8 cellular contexts compared by ENCODE assay signal in genomic region chr15:50765202-50765967, GRCh38. TPM values are rescaled to one million over a fixed set of nuclear protein-coding genes. Genes with fewer than 3 reads are reported as not detected.
DNase-seq lines count a peak whose midpoint lies in the region; ATAC-seq, FAIRE-seq and TF ChIP-seq lines count a peak whose summit lies in the region.

SPPL2A (minus strand) TSS chr15:50765706; CDS start chr15:50765533, 173 bp downstream.

- peak within 1 kb of the TSS; percentile 84 to 99 for H3K27ac ChIP-seq in coronary artery

- H3K4me3 ChIP-seq in BJ (ENCODE audit: low read depth, low read length) (peak within 1 kb of the TSS; percentile 53), coronary artery (peak within 1 kb of the TSS; percentile 98)

- no peaks in the 10 kb centered on the region for H3K27me3 ChIP-seq in BJ (ENCODE audit: control insufficient read depth, insufficient read depth, low read length)

- H3K9me3 Mint-ChIP-seq in activated CD4-positive, alpha-beta T cell treated with anti-CD3 and anti-CD28 coated beads, Interleukin-2, amount 10 ng/mL, durations not matched to agents 24 days and 14 days: no peaks in the 10 kb centered on the region

- peak; percentile 37 for FAIRE-seq in GM19239 (lab: Jason Lieb, UNC)

- POLR2A ChIA-PET in BJ (lab: Charles Lee): interaction anchor here (0.6 kb wide), 3 partner anchors 21 to 523 kb away, joined by 3 to 8 read pairs (median 3); no protein-coding TSS in a partner anchor

- peak within 1 kb of the TSS; percentile 97 for H3K27ac Mint-ChIP-seq in activated CD4-positive, alpha-beta T cell treated with anti-CD3 and anti-CD28 coated beads, Interleukin-2, amount 10 ng/mL, durations not matched to agents 24 days and 14 days

- TF ChIP-seq CTCF in BJ (IDR thresholded peaks at IDR 0.05; ENCODE audit: insufficient read depth, low read depth, low read length) (no peak), coronary artery (IDR thresholded peaks at IDR 0.05) (no peak)

- CTCF ChIA-PET in BJ (lab: Yijun Ruan, JAX): no interaction called here

- intact Hi-C loops in activated CD4-positive, alpha-beta T cell treated with anti-CD3 and anti-CD28 coated beads, Interleukin-2, amount 10 ng/mL, durations not matched to agents 24 days and 14 days (cut with micrococcal nuclease): loop anchor here (1.0 to 10.0 kb wide), 8 partner anchors 79 to 1792 kb away; partner anchors contain the start of genes AP4E1, DTWD1, FAM227B and GABPB1

- H3K4me3 Mint-ChIP-seq in activated CD4-positive, alpha-beta T cell treated with anti-CD3 and anti-CD28 coated beads, Interleukin-2, amount 10 ng/mL, durations not matched to agents 24 days and 14 days: peak within 1 kb of the TSS; percentile 92

- peaks cover 21% of the 10 kb centered on the region for H3K36me3 Mint-ChIP-seq in activated CD4-positive, alpha-beta T cell treated with anti-CD3 and anti-CD28 coated beads, Interleukin-2, amount 10 ng/mL, durations not matched to agents 24 days and 14 days (ENCODE audit: low read depth)

- ATAC-seq in HG03442 (IDR thresholded peaks at IDR 0.05; ENCODE audit: unreplicated experiment): peak; percentile 82

- DNase-seq in BJ (ENCODE audit: low read depth) (peak; percentile 55), GM19239 (ENCODE audit: insufficient read length, low spot score) (peak; percentile 83), NCI-H526 treated with DMSO at 0.1 percent for 48 hours (lab: John Stamatoyannopoulos, UW) (peak; percentile 43), coronary artery (ENCODE audit: low spot score) (peak; percentile 88), left kidney (ENCODE audit: low read depth, low spot score) (peak; percentile 93)
- peak; percentile 94 for DNase-seq in activated CD4-positive, alpha-beta T cell treated with anti-CD3 and anti-CD28 coated beads, Interleukin-2, amount 10 ng/mL, durations not matched to agents 24 days and 14 days
- peak; percentile 87 to 92 for DNase-seq in stimulated activated CD4-positive, alpha-beta T cell treated with anti-CD3 and anti-CD28 coated beads, Interleukin-2, amount 100 ng/mL, for 24 hours

- no peaks in the 10 kb centered on the region for H3K27me3 Mint-ChIP-seq in activated CD4-positive, alpha-beta T cell treated with anti-CD3 and anti-CD28 coated beads, Interleukin-2, amount 10 ng/mL, durations not matched to agents 24 days and 14 days

- no peaks in the 10 kb centered on the region for H3K36me3 ChIP-seq in BJ (ENCODE audit: control insufficient read depth, insufficient read depth, low read length)

- H3K4me1 Mint-ChIP-seq in activated CD4-positive, alpha-beta T cell treated with anti-CD3 and anti-CD28 coated beads, Interleukin-2, amount 10 ng/mL, durations not matched to agents 24 days and 14 days: peaks cover 54% of the 10 kb centered on the region

RNA-seq across cellular contexts. Expression of gene SPPL2A, which starts in this region (rescaled TPM):
- polyA plus RNA-seq in BJ (2011; rRNA removed): 48.6 and 84.5 TPM in 2 replicates
- 31.4 and 40.8 TPM in 2 replicates for polyA minus RNA-seq in BJ (2011; rRNA and poly(A)+ RNA removed)
- 85.0 and 86.6 TPM in 2 replicates for total RNA-seq in activated CD4-positive, alpha-beta T cell treated with anti-CD3 and anti-CD28 coated beads, Interleukin-2, amount 10 ng/mL, durations not matched to agents 24 days and 14 days

Comparison
In these comparisons a context has a peak if more than half of its experiments do, and no peak if none do; other contexts are left out.
1. Peak in every context shown above with its lines: DNase-seq, ATAC-seq, H3K4me3 ChIP-seq and H3K27ac ChIP-seq.
2. DNase-seq: peak in every context shown above with its lines; median percentile 94 in activated CD4-positive, alpha-beta T cell treated with anti-CD3 and anti-CD28 coated beads, Interleukin-2, amount 10 ng/mL, durations not matched to agents 24 days and 14 days; 93 in left kidney; 90 in stimulated activated CD4-positive, alpha-beta T cell treated with anti-CD3 and anti-CD28 coated beads, Interleukin-2, amount 100 ng/mL, for 24 hours; 88 in coronary artery; 83 in GM19239; 55 in BJ; 43 in NCI-H526 treated with DMSO at 0.1 percent for 48 hours.